10 cellular contexts compared by ENCODE assay signal in the genomic region with DNA sequence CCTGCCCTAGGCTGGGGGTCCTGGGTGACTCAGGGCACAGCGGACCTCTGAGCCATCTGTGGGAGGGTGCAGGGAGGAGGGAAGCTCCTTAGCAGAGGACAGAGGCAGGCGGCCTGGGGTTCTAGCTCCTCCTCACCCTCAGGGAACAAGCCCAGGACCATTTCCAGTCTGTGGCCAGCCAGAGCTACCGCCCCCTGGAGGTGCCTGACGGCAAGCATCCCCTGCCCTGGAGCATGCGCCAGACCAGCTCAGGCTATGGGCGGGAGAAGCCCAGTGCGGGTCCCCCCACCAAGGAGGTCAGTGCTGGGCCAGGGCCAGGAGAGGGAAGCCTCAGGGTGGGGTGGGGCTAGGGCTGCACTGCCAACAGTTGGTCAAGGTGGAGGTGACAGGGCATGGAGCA. TPM values are rescaled to one million over a fixed set of nuclear protein-coding genes. Genes with fewer than 3 reads are reported as not detected.
A peak's percentile ranks its signal among the peaks of the same experiment; 100 is the strongest.
DNase-seq lines count a peak whose midpoint lies in the region; ATAC-seq and TF ChIP-seq lines count a peak whose summit lies in the region.
"Had no signal": no experiment of that assay in that cellular context is flagged by ENCODE, and none has a peak within 500 bp of the region (broad histone marks: within the 10 kb centered on the region; RNA-seq: fewer than 3 reads in every experiment).

No MANE protein-coding gene starts in this region.

- BruUV-seq in IMR-90 (replicated peaks; lab: Mats Ljungman, UMichigan), result no TSS peak

- H3K9me3 Mint-ChIP-seq in activated naive CD8-positive, alpha-beta T cell treated with anti-CD3 and anti-CD28 coated beads for 36 hours, result no peaks in the 10 kb centered on the region
- H3K9me3 Mint-ChIP-seq: central memory CD8-positive, alpha-beta T cell had no signal

- no peak overlapping the region for H4K8ac ChIP-seq in IMR-90 (ENCODE audit: low read depth in 2 of 2, low read length in 2 of 2)

- H3K4ac ChIP-seq in IMR-90 (ENCODE audit: low read depth, low read length), result no peak overlapping the region

- TF ChIP-seq POLR2A in IMR-90 (IDR thresholded peaks at IDR 0.05; ENCODE audit: low read depth, low read length), result no peak

- no peaks in the 10 kb centered on the region for H3K27me3 Mint-ChIP-seq in activated naive CD8-positive, alpha-beta T cell treated with anti-CD3 and anti-CD28 coated beads for 36 hours

- peaks cover 3% of the 10 kb centered on the region for H3K36me3 Mint-ChIP-seq in activated naive CD8-positive, alpha-beta T cell treated with anti-CD3 and anti-CD28 coated beads for 36 hours

- H3K4me3 Mint-ChIP-seq in activated naive CD8-positive, alpha-beta T cell treated with anti-CD3 and anti-CD28 coated beads for 36 hours, result no peak overlapping the region
- H3K4me3 Mint-ChIP-seq: central memory CD8-positive, alpha-beta T cell had no signal

- H3K4me1 ChIP-seq in BE2C, result peaks cover 4% of the 10 kb centered on the region; the same call in 1 of the 2 replicates
- no peaks in the 10 kb centered on the region for H3K4me1 ChIP-seq in IMR-90 (ENCODE audit: control insufficient read depth, insufficient read depth, low read length)
- no peaks in the 10 kb centered on the region for H3K4me1 ChIP-seq in mucosa of descending colon (ENCODE audit: low read depth)
- H3K4me1 ChIP-seq: HAP-1 had no signal

- TF ChIP-seq RAD21 in IMR-90 (IDR thresholded peaks at IDR 0.05; ENCODE audit: low read length), result 0 out of 2 replicates have a peak, but pooled peaks have one; percentile 5

- H2BK20ac ChIP-seq in IMR-90 (ENCODE audit: low read depth, low read length), result no peak overlapping the region

- intact Hi-C loops in IMR-90 (cut with micrococcal nuclease), result loop anchor here (1.0 kb wide), 1 partner anchor 35 kb away; no protein-coding TSS in a partner anchor
- intact Hi-C loops in mucosa of descending colon (cut with DNase I, micrococcal nuclease), result no loop called here

- no peak overlapping the region for H2AK5ac ChIP-seq in IMR-90 (ENCODE audit: low read depth, low read length)

- H3K4me2 ChIP-seq in IMR-90 (ENCODE audit: low read depth, low read length), result no peak overlapping the region

- H3K79me1 ChIP-seq in IMR-90 (ENCODE audit: low read depth in 1 of 2, low read length in 2 of 2), result no peaks in the 10 kb centered on the region

- H3K4me3 ChIP-seq in BE2C (ENCODE audit: low read depth, low read length) (no peak overlapping the region), IMR-90 (ENCODE audit: insufficient read depth, low read depth, low read length) (no peak overlapping the region), mucosa of descending colon (no peak overlapping the region), MG63 (no peak overlapping the region)
- H3K4me3 ChIP-seq: HAP-1 had no signal

- H3K9me3 ChIP-seq in BE2C, result no peaks in the 10 kb centered on the region
- no peaks in the 10 kb centered on the region for H3K9me3 ChIP-seq in IMR-90 (ENCODE audit: control insufficient read depth, insufficient read depth, low read length)
- H3K9me3 ChIP-seq in mucosa of descending colon, result no peaks in the 10 kb centered on the region
- no peaks in the 10 kb centered on the region for H3K9me3 ChIP-seq in MG63
- H3K9me3 ChIP-seq: HAP-1 had no signal

- dilution Hi-C loops in IMR-90 (cut with HindIII; ENCODE audit: low sequenced_read_pairs, unreplicated experiment), result no loop called here

- CTCF ChIA-PET in IMR-90 (lab: Yijun Ruan, JAX), result interaction anchor here (1.1 to 1.6 kb wide), 2 partner anchors 35 to 74 kb away, joined by 3 to 8 read pairs; no protein-coding TSS in a partner anchor

- WGBS in IMR-90 (ENCODE audit: extremely low coverage in 2 of 2, insufficient read length in 1 of 2), 2 experiments, result no CpG with 5 or more reads among the region's 7 CpGs

- no peak overlapping the region for H3K9ac ChIP-seq in IMR-90 (ENCODE audit: low read depth, low read length)

- no peak overlapping the region for H2BK5ac ChIP-seq in IMR-90 (ENCODE audit: low read depth, low read length, poor library complexity, severe bottlenecking)

- no peak overlapping the region for H3K23ac ChIP-seq in IMR-90 (ENCODE audit: low read depth, low read length)

- no peak overlapping the region for H4K91ac ChIP-seq in IMR-90 (ENCODE audit: insufficient read depth, low read depth, low read length)

- no peaks in the 10 kb centered on the region for H3K36me3 ChIP-seq in BE2C
- H3K36me3 ChIP-seq in IMR-90 (ENCODE audit: control insufficient read depth, insufficient read depth, low read length), result no peaks in the 10 kb centered on the region
- H3K36me3 ChIP-seq in mucosa of descending colon (ENCODE audit: low read depth), result no peaks in the 10 kb centered on the region
- H3K36me3 ChIP-seq in MG63, result no peaks in the 10 kb centered on the region
- H3K36me3 ChIP-seq: HAP-1 had no signal

- no peak overlapping the region for H3K14ac ChIP-seq in IMR-90 (replicated peaks; ENCODE audit: low read depth, low read length)

- H3K56ac ChIP-seq in IMR-90 (ENCODE audit: extremely low read depth, insufficient read depth, low read length), result no peak overlapping the region

- H2AFZ ChIP-seq in IMR-90 (replicated peaks; ENCODE audit: low read length, poor library complexity), result peak overlapping the region; percentile 37

- H2BK15ac ChIP-seq in IMR-90 (ENCODE audit: low read depth, low read length), result no peak overlapping the region

- in situ Hi-C loops in IMR-90 (cut with MboI; ENCODE audit: low sequenced_read_pairs), result no loop called here

- no peaks in the 10 kb centered on the region for H4K20me1 ChIP-seq in IMR-90 (ENCODE audit: insufficient read depth, low read length)

- H3K27ac Mint-ChIP-seq in activated naive CD8-positive, alpha-beta T cell treated with anti-CD3 and anti-CD28 coated beads for 36 hours, result no peak overlapping the region

- POLR2A ChIA-PET in IMR-90 (lab: Charles Lee; ENCODE audit: unreplicated experiment), result no interaction called here

- H3K9me1 ChIP-seq in IMR-90 (ENCODE audit: insufficient read depth, low read length), result no peaks in the 10 kb centered on the region

- no peak overlapping the region for H2AK9ac ChIP-seq in IMR-90 (replicated peaks; ENCODE audit: low read depth, low read length, poor library complexity)

- no peaks in the 10 kb centered on the region for H3K4me1 Mint-ChIP-seq in activated naive CD8-positive, alpha-beta T cell treated with anti-CD3 and anti-CD28 coated beads for 36 hours

- no peak overlapping the region for H2BK120ac ChIP-seq in IMR-90 (ENCODE audit: low read depth, low read length)

- TF ChIP-seq CTCF in BE2C (IDR thresholded peaks at IDR 0.05; ENCODE audit: low read depth, low read length) (peak; percentile 42), IMR-90 (conservative IDR thresholded peaks at IDR 0.05; ENCODE audit: low read depth, low read length) (peak; percentile 48), mucosa of descending colon (IDR thresholded peaks at IDR 0.05) (no peak)

- H3K27me3 ChIP-seq in BE2C (no peaks in the 10 kb centered on the region), IMR-90 (ENCODE audit: control insufficient read depth, insufficient read depth, low read length) (peaks cover 23% of the 10 kb centered on the region; the same call in 1 of the 2 replicates), MG63 (no peaks in the 10 kb centered on the region)

- peak; percentile 68; the same call in 1 of the 2 replicates for ATAC-seq in IMR-90 (ENCODE audit: low read depth)
- ATAC-seq in mucosa of descending colon, result peak; percentile 46
- no peak for ATAC-seq in HG02571 (IDR thresholded peaks at IDR 0.05; ENCODE audit: unreplicated experiment)

- no peak overlapping the region for H3K18ac ChIP-seq in IMR-90 (ENCODE audit: low read depth, low read length)

- no peak for DNase-seq in BE2C
- DNase-seq in IMR-90, result no peak
- DNase-seq in activated naive CD8-positive, alpha-beta T cell treated with anti-CD3 and anti-CD28 coated beads for 36 hours, result peak; percentile 39
- peak in 1 of 3 donors; percentile 35 for DNase-seq in mucosa of descending colon
- no peak for DNase-seq in RKO (ENCODE audit: low spot score)
- no peak for DNase-seq in MG63
- DNase-seq in inferior parietal cortex (ENCODE audit: extremely low spot score), result no peak

- H3K27ac ChIP-seq in IMR-90 (ENCODE audit: insufficient read depth, low read length), result no peak overlapping the region

- no peak overlapping the region for H4K5ac ChIP-seq in IMR-90 (ENCODE audit: low read depth, low read length)

TF ChIP-seq in IMR-90, 13 proteins besides CTCF, POLR2A, EP300 and RAD21 (continues in another document):
- TF ChIP-seq SMC3 (IDR thresholded peaks at IDR 0.05; ENCODE audit: low read depth, low read length), result no peak
- TF ChIP-seq RCOR1 (IDR thresholded peaks at IDR 0.05; ENCODE audit: insufficient replicate concordance, low read length), result no peak
- TF ChIP-seq BHLHE40 (IDR thresholded peaks at IDR 0.05; ENCODE audit: low read depth, low read length), result no peak
- TF ChIP-seq RFX5 (IDR thresholded peaks at IDR 0.05; ENCODE audit: low read depth, low read length), result no peak

RNA-seq across cellular contexts. Expression of gene LRRC10B, which starts 26.0 kb away (rescaled TPM):
- not detected for polyA plus RNA-seq in BE2C (2012; ENCODE audit: insufficient read depth, insufficient read length, low read depth)
- total RNA-seq in IMR-90 (2012; rRNA removed) (not detected in 2 replicates), mucosa of descending colon (1 to 10 TPM in 1 of 3 donors, under 1 TPM in 2; 0.72 to 1.7 (median 0.89) TPM)
- polyA plus RNA-seq in IMR-90 (2012; rRNA removed), result not detected in 2 replicates
- polyA plus RNA-seq in IMR-90 (2012; cell fraction: cytosol; rRNA removed), result 0.02 TPM in 1 of 2 replicates, not detected in the other
- polyA plus RNA-seq in IMR-90 (2012; cell fraction: nucleus; rRNA removed; ENCODE audit: low replicate concordance), result not detected in 2 replicates
- not detected for total RNA-seq in activated naive CD8-positive, alpha-beta T cell treated with anti-CD3 and anti-CD28 coated beads for 36 hours
- total RNA-seq in MG63 (2014; rRNA removed; shearing (Covaris generic); ENCODE audit: low replicate concordance), result 1.0 and 1.3 TPM in 2 replicates

RNA-seq across cellular contexts. Expression of gene SDHAF2, which starts 52.6 kb away (rescaled TPM):
- polyA plus RNA-seq in BE2C (2012; ENCODE audit: insufficient read depth, insufficient read length, low read depth), result 30.9 TPM
- total RNA-seq in IMR-90 (2012; rRNA removed), result 34.7 and 50.4 TPM in 2 replicates
- polyA plus RNA-seq in IMR-90 (2012; rRNA removed), result 91.1 and 91.5 TPM in 2 replicates
- polyA plus RNA-seq in IMR-90 (2012; cell fraction: cytosol; rRNA removed), result 57.2 and 76.4 TPM in 2 replicates
- polyA plus RNA-seq in IMR-90 (2012; cell fraction: nucleus; rRNA removed; ENCODE audit: low replicate concordance), result 34.4 and 46.2 TPM in 2 replicates
- 10 to 100 TPM; 41.7 to 44.4 TPM for total RNA-seq in activated naive CD8-positive, alpha-beta T cell treated with anti-CD3 and anti-CD28 coated beads for 36 hours
- 10 to 100 TPM; 38.9 to 42.3 (median 42.1) TPM for total RNA-seq in mucosa of descending colon
- 18.2 and 35.5 TPM in 2 replicates for total RNA-seq in MG63 (2014; rRNA removed; shearing (Covaris generic); ENCODE audit: low replicate concordance)

RNA-seq across cellular contexts. Expression of gene CPSF7, which starts 52.7 kb away (rescaled TPM):
- polyA plus RNA-seq in BE2C (2012; ENCODE audit: insufficient read depth, insufficient read length, low read depth), result 60.7 TPM
- total RNA-seq in IMR-90 (2012; rRNA removed) (9.5 and 10.3 TPM in 2 replicates), mucosa of descending colon (10 to 100 TPM; 60.8 to 69.6 (median 64.7) TPM)
- polyA plus RNA-seq in IMR-90 (2012; rRNA removed), result 55.2 and 68.8 TPM in 2 replicates
- polyA plus RNA-seq in IMR-90 (2012; cell fraction: cytosol; rRNA removed), result 27.4 and 38.5 TPM in 2 replicates
- polyA plus RNA-seq in IMR-90 (2012; cell fraction: nucleus; rRNA removed; ENCODE audit: low replicate concordance), result 121 and 142 TPM in 2 replicates
- total RNA-seq in activated naive CD8-positive, alpha-beta T cell treated with anti-CD3 and anti-CD28 coated beads for 36 hours, result 100 to 1,000 TPM; 123 to 139 TPM
- total RNA-seq in MG63 (2014; rRNA removed; shearing (Covaris generic); ENCODE audit: low replicate concordance), result 26.0 and 40.3 TPM in 2 replicates
